8 cellular contexts compared by ENCODE assay signal in the genomic region with DNA sequence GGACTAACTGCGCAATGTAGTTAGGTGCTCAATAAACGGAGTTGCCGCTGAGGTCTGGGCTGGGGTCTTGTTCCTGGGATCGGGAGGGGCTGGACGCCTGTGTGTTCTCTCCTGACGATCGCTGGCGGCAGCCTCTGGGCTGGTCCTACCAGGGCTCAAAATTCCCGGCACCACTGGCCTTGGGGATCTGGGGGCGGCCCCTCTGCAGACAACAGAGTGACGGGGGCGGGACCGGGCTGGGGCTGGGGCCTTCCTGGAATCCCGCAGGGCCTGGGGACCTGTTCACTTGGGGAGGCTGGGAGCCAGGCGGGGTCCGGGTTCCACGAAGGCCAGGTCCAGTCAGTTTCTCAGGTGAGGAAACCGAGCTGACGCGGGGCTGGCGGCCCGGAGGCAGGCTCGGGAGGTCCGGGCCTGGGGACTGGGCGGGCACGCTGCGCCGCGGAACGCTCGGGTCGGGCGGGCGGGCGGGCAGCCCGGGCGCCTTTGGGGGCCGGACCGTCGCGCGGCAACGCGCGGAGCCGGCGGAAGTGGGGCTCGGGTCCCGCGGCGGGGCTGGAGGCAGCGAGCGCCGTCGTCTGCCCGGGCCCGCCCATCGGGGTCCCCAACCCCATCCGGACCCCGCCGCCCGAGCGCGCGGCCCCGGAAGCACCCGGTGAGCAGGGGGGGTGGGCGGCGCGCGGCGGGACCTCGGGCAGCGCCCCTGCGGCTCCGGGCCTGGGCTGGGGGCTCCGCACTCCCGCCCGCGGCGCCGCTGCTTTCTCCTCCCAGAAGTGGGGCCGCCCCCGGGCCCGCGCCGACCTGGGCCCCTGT. TPM values are rescaled to one million over a fixed set of nuclear protein-coding genes. Genes with fewer than 3 reads are reported as not detected.
A peak's percentile ranks its signal among the peaks of the same experiment; 100 is the strongest.
DNase-seq lines count a peak whose midpoint lies in the region; ATAC-seq and TF ChIP-seq lines count a peak whose summit lies in the region.

A gene (plus strand): TSS at position 524 of the 810 bp plus-strand sequence. CDS start 4,107 bp downstream, outside the sequence.

- H3F3A ChIP-seq in GM23338 (replicated peaks; ENCODE audit: low read depth) = 0 out of 2 replicates have a peak, but pooled peaks cover 11% of the 10 kb centered on the region

- peak within 1 kb of the TSS; percentile 92 for H3K4me2 ChIP-seq in GM23338

- H3K4me3 Mint-ChIP-seq in GM23338 = peak within 1 kb of the TSS; percentile 80

- H3K9me2 ChIP-seq in GM23338 (ENCODE audit: insufficient read depth) = no peaks in the 10 kb centered on the region

- H3K27me3 ChIP-seq in GM23338 (ENCODE audit: insufficient read depth) = no peaks in the 10 kb centered on the region
- no peaks in the 10 kb centered on the region for H3K27me3 ChIP-seq in mononuclear cell (ENCODE audit: insufficient read depth, low read length)

- H3K4me1 ChIP-seq in GM23338 (ENCODE audit: insufficient read depth) (peaks cover 17% of the 10 kb centered on the region), mononuclear cell (ENCODE audit: insufficient read depth, low read length) (peaks cover 44% of the 10 kb centered on the region)

- H3K9me3 Mint-ChIP-seq in GM23338 = no peaks in the 10 kb centered on the region

- TF ChIP-seq CTCF in GM23338 (conservative IDR thresholded peaks at IDR 0.05; ENCODE audit: low read depth in 2 of 2) = no peak

- no peak within 1 kb of the TSS; the same call in 1 of the 2 replicates for H3K27ac Mint-ChIP-seq in GM23338

- peaks cover 6% of the 10 kb centered on the region; the same call in 2 of the 3 replicates for H3K4me1 Mint-ChIP-seq in GM23338

- H3K4me3 ChIP-seq in GM23338 (peak within 1 kb of the TSS; percentile 93), mononuclear cell (ENCODE audit: low read length) (peak within 1 kb of the TSS; percentile 66)

- no peaks in the 10 kb centered on the region for H3K9me3 ChIP-seq in mononuclear cell (ENCODE audit: low read depth, low read length)

- peaks cover 5% of the 10 kb centered on the region for H3K27me3 Mint-ChIP-seq in GM23338 (ENCODE audit: insufficient read depth, low read depth, poor library complexity)

- peak; percentile 56 for ATAC-seq in GM23338

- H3K36me3 ChIP-seq in GM23338 (ENCODE audit: insufficient read depth) = no peaks in the 10 kb centered on the region

- no peaks in the 10 kb centered on the region; the same call in 2 of the 3 replicates for H3K36me3 Mint-ChIP-seq in GM23338 (ENCODE audit: low read depth)

- peak within 1 kb of the TSS; percentile 91 for H2AFZ ChIP-seq in GM23338

- H4K20me1 ChIP-seq in GM23338 (replicated peaks; ENCODE audit: insufficient read depth) = no peaks in the 10 kb centered on the region

- H3K79me2 ChIP-seq in GM23338 (replicated peaks; ENCODE audit: insufficient read depth) = peaks cover 8% of the 10 kb centered on the region

- DNase-seq in D341Med (ENCODE audit: low spot score) (peak; percentile 94), GM23338 (ENCODE audit: low spot score) (peak; percentile 89), NCI-H69 (lab: John Stamatoyannopoulos, UW) (peak; percentile 79), activated T-cell treated with anti-CD3 and anti-CD28 coated beads for 48 hours (ENCODE audit: low read depth) (peak; percentile 75), epidermal melanocyte (ENCODE audit: insufficient read length, low spot score) (peak; percentile 90), DMS153 treated with DMSO at 0.1 percent for 48 hours (lab: John Stamatoyannopoulos, UW; ENCODE audit: unreplicated experiment) (no peak)
- peak; percentile 48 to 60 for DNase-seq in stimulated activated CD8-positive, alpha-beta memory T cell treated with anti-CD3 and anti-CD28 coated beads, Interleukin-2, amount 100 ng/mL, for 48 hours (ENCODE audit: low read depth in 2 of 2)

- peak within 1 kb of the TSS; percentile 74; the same call in 1 of the 2 replicates for H3K27ac ChIP-seq in GM23338 (ENCODE audit: low read depth)

TF ChIP-seq in GM23338, 12 proteins besides CTCF, POLR2A, EP300 and RAD21:
- TF ChIP-seq EZH2 (IDR thresholded peaks at IDR 0.05; ENCODE audit: low read depth, unreplicated experiment) = no peak

RNA-seq across cellular contexts. Expression of the gene that starts here (rescaled TPM):
- 49.9 and 62.3 TPM in 2 replicates for total RNA-seq in GM23338 (2014; rRNA removed; shearing (Covaris generic))
- polyA plus RNA-seq in GM23338 (2016; fragmentation: Nextera tagmentation; extraction: Ambion mirVana) = 28.0 and 30.2 TPM in 2 replicates
- 8.5 TPM for total RNA-seq in mononuclear cell
